26 cellular contexts compared by ENCODE assay signal in the genomic region with DNA sequence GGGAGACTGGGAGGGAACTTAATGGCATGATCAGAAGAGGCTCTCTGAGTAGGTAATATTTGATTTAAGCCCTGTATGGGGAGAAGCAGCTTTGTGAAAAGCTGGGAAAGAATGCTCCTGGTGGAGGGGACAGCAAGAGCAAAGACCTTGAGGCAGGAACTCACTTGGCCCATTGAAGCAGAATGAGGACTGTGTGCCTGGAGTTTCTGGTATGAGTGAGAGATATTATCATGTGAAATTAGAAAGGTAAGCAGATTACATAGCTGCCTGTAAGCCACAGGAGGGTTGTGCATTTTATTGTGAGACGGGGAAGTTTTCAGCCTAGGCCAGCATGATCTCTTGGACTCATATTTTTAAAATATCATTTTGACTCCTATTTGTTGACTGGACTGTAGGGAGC.
"Had no signal": no experiment of that assay in that cellular context is flagged by ENCODE, and none has a peak within 500 bp of the region (broad histone marks: within the 10 kb centered on the region; RNA-seq: fewer than 3 reads in every experiment).

No MANE protein-coding gene starts in this region.

- H3K4me1 Mint-ChIP-seq: activated T-helper 17 cell treated with anti-CD3 and anti-CD28 coated beads, Interleukin-2, amount 50 U/mL, for 72 hours had no signal

- H3K36me3 Mint-ChIP-seq: activated naive CD8-positive, alpha-beta T cell had no signal

- H3K27ac Mint-ChIP-seq: activated CD8-positive, alpha-beta T cell treated with anti-CD3 and anti-CD28 coated beads for 36 hours; activated naive CD8-positive, alpha-beta T cell; activated T-helper 17 cell treated with anti-CD3 and anti-CD28 coated beads, Interleukin-2, amount 50 U/mL, for 72 hours; effector memory CD8-positive, alpha-beta T cell; T-helper 1 cell treated with Interleukin-12 subunit alpha and Interleukin-12 subunit beta and Interleukin-4 antibody, amounts not matched to agents 30 μg/mL and 1 μg/mL, for 36 hours had no signal

- H3K9me3 Mint-ChIP-seq: activated CD8-positive, alpha-beta T cell treated with anti-CD3 and anti-CD28 coated beads for 36 hours; activated T-cell treated with anti-CD3 and anti-CD28 coated beads, Interleukin-2, amount 50 U/mL, for 4 hours; activated T-helper 17 cell treated with anti-CD3 and anti-CD28 coated beads, Interleukin-2, amount 50 U/mL, for 72 hours; T-helper 1 cell treated with Interleukin-12 subunit alpha and Interleukin-12 subunit beta and Interleukin-4 antibody, amounts not matched to agents 30 μg/mL and 1 μg/mL, for 36 hours had no signal

- DNase-seq: activated CD4-positive, alpha-beta T cell treated with anti-CD3 and anti-CD28 coated beads for 48 hours; activated CD4-positive, alpha-beta T cell treated with anti-CD3 and anti-CD28 coated beads, Interleukin-2, amount 50 U/mL, for 1 hour; activated CD4-positive, alpha-beta T cell treated with anti-CD3 and anti-CD28 coated beads, Interleukin-2, amount 50 U/mL, for 48 hours; activated CD8-positive, alpha-beta memory T cell treated with anti-CD3 and anti-CD28 coated beads for 24 hours; activated CD8-positive, alpha-beta T cell treated with anti-CD3 and anti-CD28 coated beads for 36 hours; activated effector memory CD4-positive, alpha-beta T cell treated with Interleukin-2 at 50 U/mL for 16 hours; activated gamma-delta T cell treated with Interleukin-2 at 50 U/mL for 16 hours; activated naive CD4-positive, alpha-beta T cell treated with anti-CD3 and anti-CD28 coated beads, Interleukin-2, amount 50 U/mL, for 16 hours; activated naive CD4-positive, alpha-beta T cell treated with Interleukin-2 at 50 U/mL for 16 hours; activated T-cell treated with anti-CD3 and anti-CD28 coated beads, Interleukin-2, amount 50 U/mL, for 4 hours; amniotic stem cell; anterior cingulate cortex; caudate nucleus; cortex of kidney; dermis blood vessel endothelial cell; effector CD4-positive, alpha-beta T cell; effector memory CD8-positive, alpha-beta T cell; foreskin fibroblast; head of caudate nucleus; hippocampal formation; T1000 had no signal

- ATAC-seq: activated CD8-positive, alpha-beta T cell treated with anti-CD3 and anti-CD28 coated beads for 36 hours; activated T-cell treated with anti-CD3 and anti-CD28 coated beads, Interleukin-2, amount 50 U/mL, for 4 hours; activated T-helper 17 cell treated with anti-CD3 and anti-CD28 coated beads, Interleukin-2, amount 50 U/mL, for 72 hours; effector memory CD8-positive, alpha-beta T cell; esophagus mucosa had no signal

- H3K27ac ChIP-seq: epithelial cell of prostate had no signal

- H3K4me3 Mint-ChIP-seq: activated CD8-positive, alpha-beta T cell treated with anti-CD3 and anti-CD28 coated beads for 36 hours; activated naive CD8-positive, alpha-beta T cell; activated T-cell treated with anti-CD3 and anti-CD28 coated beads, Interleukin-2, amount 50 U/mL, for 4 hours; activated T-helper 17 cell treated with anti-CD3 and anti-CD28 coated beads, Interleukin-2, amount 50 U/mL, for 72 hours; effector memory CD8-positive, alpha-beta T cell; T-helper 1 cell treated with Interleukin-12 subunit alpha and Interleukin-12 subunit beta and Interleukin-4 antibody, amounts not matched to agents 30 μg/mL and 1 μg/mL, for 36 hours had no signal

- H3K27me3 Mint-ChIP-seq: activated CD8-positive, alpha-beta T cell treated with anti-CD3 and anti-CD28 coated beads for 36 hours; effector memory CD8-positive, alpha-beta T cell had no signal
